ENCODE assay signal across 24 cellular contexts in the genomic region with DNA sequence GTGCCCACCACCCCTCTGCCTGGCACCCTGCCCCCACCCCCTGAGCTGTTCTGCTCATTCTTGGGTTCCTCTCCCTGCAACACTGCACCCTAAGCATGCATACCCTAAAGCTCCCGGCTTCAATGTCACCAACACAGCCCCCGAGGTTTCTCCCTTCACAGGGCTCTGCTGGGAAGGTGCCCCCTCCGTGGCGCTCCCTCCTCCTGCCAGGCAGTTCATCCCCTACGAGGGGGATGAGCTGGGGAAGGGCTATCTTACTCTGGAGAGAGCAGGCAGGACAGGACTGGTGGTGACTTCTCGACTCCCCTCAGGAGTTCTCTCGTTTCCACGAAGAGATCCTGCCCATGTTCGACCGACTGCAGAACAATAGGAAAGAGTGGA. TPM values are rescaled to one million over a fixed set of nuclear protein-coding genes. Genes with fewer than 3 reads are reported as not detected.
"Had no signal": no experiment of that assay in that cellular context is flagged by ENCODE, and none has a peak within 500 bp of the region (broad histone marks: within the 10 kb centered on the region; RNA-seq: fewer than 3 reads in every experiment).

No MANE protein-coding gene starts in this region.

- H3K27me3 ChIP-seq: ascending aorta, colonic mucosa, dorsolateral prefrontal cortex, right lobe of liver, upper lobe of left lung had no signal

- H3K4me3 ChIP-seq: adrenal gland, ascending aorta, colonic mucosa, dorsolateral prefrontal cortex, esophagus squamous epithelium, gastrocnemius medialis, right lobe of liver, skin epidermis, upper lobe of left lung had no signal

- H3K27me3 Mint-ChIP-seq: activated naive CD8-positive, alpha-beta T cell; central memory CD8-positive, alpha-beta T cell; effector memory CD8-positive, alpha-beta T cell; memory B cell; natural killer cell treated with Interleukin-12 subunit alpha and Interleukin-12 subunit beta and Interleukin-15 and Interleukin-18, amount 100 ng/mL, for 72 hours had no signal

- ATAC-seq: activated T-cell treated with anti-CD3 and anti-CD28 coated beads, Interleukin-2, amount 50 U/mL, for 4 hours; effector memory CD8-positive, alpha-beta T cell; gastrocnemius medialis; natural killer cell treated with Interleukin-12 subunit alpha and Interleukin-12 subunit beta and Interleukin-15 and Interleukin-18, amount 100 ng/mL, for 72 hours had no signal

- H3K4me3 Mint-ChIP-seq: activated naive CD8-positive, alpha-beta T cell; activated T-cell treated with anti-CD3 and anti-CD28 coated beads, Interleukin-2, amount 50 U/mL, for 4 hours; central memory CD8-positive, alpha-beta T cell; effector memory CD8-positive, alpha-beta T cell; memory B cell; natural killer cell treated with Interleukin-12 subunit alpha and Interleukin-12 subunit beta and Interleukin-15 and Interleukin-18, amount 100 ng/mL, for 72 hours had no signal

- H3K9me3 Mint-ChIP-seq: activated T-cell treated with anti-CD3 and anti-CD28 coated beads, Interleukin-2, amount 50 U/mL, for 4 hours; activated T-helper 2 cell treated with anti-CD3 and anti-CD28 coated beads, Interferon-gamma antibody, Interleukin-2, Interleukin-4, amounts not matched to agents 10 μg/mL and 5 μg/mL and 100 μg/mL, durations not matched to agents 14 hours and 24 hours and 36 hours; central memory CD8-positive, alpha-beta T cell; effector memory CD8-positive, alpha-beta T cell; memory B cell; natural killer cell treated with Interleukin-12 subunit alpha and Interleukin-12 subunit beta and Interleukin-15 and Interleukin-18, amount 100 ng/mL, for 72 hours had no signal

- H3K79me2 ChIP-seq: parathyroid adenoma had no signal

- H2AFZ ChIP-seq: parathyroid adenoma had no signal

- H3K27ac ChIP-seq: adrenal gland, ascending aorta, colonic mucosa, esophagus squamous epithelium, gastrocnemius medialis, parathyroid adenoma, right lobe of liver, skin epidermis, upper lobe of left lung had no signal

- DNase-seq: activated CD4-positive, alpha-beta T cell treated with anti-CD3 and anti-CD28 coated beads for 1 hour; activated naive CD4-positive, alpha-beta T cell; activated T-cell treated with anti-CD3 and anti-CD28 coated beads, Interleukin-2, amount 50 U/mL, for 4 hours; adrenal gland; colonic mucosa; dorsolateral prefrontal cortex; effector memory CD8-positive, alpha-beta T cell; esophagus squamous epithelium; gastrocnemius medialis; hypothalamus; stimulated activated CD4-positive, alpha-beta T cell treated with anti-CD3 and anti-CD28 coated beads, Interleukin-2, amount 100 ng/mL, for 48 hours; stimulated activated CD8-positive, alpha-beta memory T cell treated with anti-CD3 and anti-CD28 coated beads, Interleukin-4, amount 100 ng/mL, for 48 hours; stimulated activated naive CD4-positive, alpha-beta T cell; T-helper 9 cell had no signal

- H3K9ac ChIP-seq: parathyroid adenoma had no signal

- H3K27ac Mint-ChIP-seq: activated naive CD8-positive, alpha-beta T cell; activated T-helper 2 cell treated with anti-CD3 and anti-CD28 coated beads, Interferon-gamma antibody, Interleukin-2, Interleukin-4, amounts not matched to agents 10 μg/mL and 5 μg/mL and 100 μg/mL, durations not matched to agents 14 hours and 24 hours and 36 hours; effector memory CD8-positive, alpha-beta T cell; memory B cell; natural killer cell treated with Interleukin-12 subunit alpha and Interleukin-12 subunit beta and Interleukin-15 and Interleukin-18, amount 100 ng/mL, for 72 hours had no signal

- H3K4me1 ChIP-seq: adrenal gland, ascending aorta, colonic mucosa, parathyroid adenoma, right lobe of liver had no signal

- H3K36me3 Mint-ChIP-seq: natural killer cell treated with Interleukin-12 subunit alpha and Interleukin-12 subunit beta and Interleukin-15 and Interleukin-18, amount 100 ng/mL, for 72 hours had no signal

- H3K9me3 ChIP-seq: adrenal gland, ascending aorta, colonic mucosa, esophagus squamous epithelium, gastrocnemius medialis, right lobe of liver, upper lobe of left lung had no signal

RNA-seq across cellular contexts. Expression of gene ATP5ME, which starts 6.5 kb away (rescaled TPM):
- total RNA-seq: ascending aorta had no signal

RNA-seq across cellular contexts. Expression of gene PDE6B, which starts 42.2 kb away (rescaled TPM):
- total RNA-seq: ascending aorta, gastrocnemius medialis had no signal
